ENCODE assay signal across 14 cellular contexts in the genomic region with DNA sequence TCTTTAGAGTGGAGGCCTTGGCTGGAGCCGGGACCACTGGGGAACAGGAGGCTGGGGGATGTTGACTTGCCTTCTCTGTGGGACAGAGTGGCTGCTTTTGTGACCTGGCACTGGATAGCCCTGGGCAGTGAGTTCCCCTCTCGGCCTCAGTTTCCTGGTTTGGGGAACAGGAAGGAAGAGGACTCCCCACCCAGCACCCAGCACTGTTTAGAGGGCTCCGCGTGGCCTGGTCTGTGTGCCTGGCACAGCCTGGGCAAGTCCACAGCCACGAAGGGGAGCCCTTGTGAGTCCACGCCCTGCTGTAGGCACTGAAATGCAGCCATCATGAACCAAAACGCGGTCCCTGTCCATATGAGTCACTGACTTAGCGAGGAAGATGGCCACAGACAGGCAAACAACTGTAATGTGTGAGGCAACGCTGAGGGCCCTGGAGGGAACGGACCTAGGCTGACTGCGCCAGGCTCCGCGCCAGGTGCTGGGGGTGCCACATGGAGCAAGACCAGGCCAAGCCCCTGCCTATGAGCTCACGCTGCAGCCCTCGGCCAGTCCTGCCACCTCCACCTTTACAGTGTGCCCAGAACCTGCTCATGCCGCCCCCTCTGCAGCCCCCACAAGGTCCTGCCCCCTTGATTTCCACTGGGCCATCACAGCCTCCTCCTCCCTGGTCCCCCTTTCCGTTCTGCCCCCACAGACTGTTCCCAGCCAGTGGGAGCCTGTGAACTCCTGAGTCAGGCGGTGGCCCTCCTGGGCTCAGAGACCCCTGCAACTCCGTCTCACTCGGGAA. TPM values are rescaled to one million over a fixed set of nuclear protein-coding genes. Genes with fewer than 3 reads are reported as not detected.
A peak's percentile ranks its signal among the peaks of the same experiment; 100 is the strongest.
DNase-seq lines count a peak whose midpoint lies in the region; ATAC-seq and TF ChIP-seq lines count a peak whose summit lies in the region.
"Had no signal": no experiment of that assay in that cellular context is flagged by ENCODE, and none has a peak within 500 bp of the region (broad histone marks: within the 10 kb centered on the region; RNA-seq: fewer than 3 reads in every experiment).

No MANE protein-coding gene starts in this region.

- H3K4me1 Mint-ChIP-seq in stimulated activated effector memory CD8-positive, alpha-beta T cell treated with anti-CD3 and anti-CD28 coated beads, Interleukin-12 subunit alpha, Interleukin-12 subunit beta, amount 100 ng/mL, for 72 hours = peaks cover 46% of the 10 kb centered on the region

- H3K36me3 ChIP-seq in right atrium auricular region (no peaks in the 10 kb centered on the region), muscle layer of colon (ENCODE audit: insufficient read depth, low read length) (no peaks in the 10 kb centered on the region), vagina (no peaks in the 10 kb centered on the region)

- 78% methylated on average over 21 of the region's 21 CpGs for WGBS in right cardiac atrium

- H3K4me3 ChIP-seq in right cardiac atrium (ENCODE audit: low read length) (no peak overlapping the region), right atrium auricular region (no peak overlapping the region), muscle layer of colon (ENCODE audit: low read depth in 1 of 2, low read length in 2 of 2) (no peak overlapping the region), vagina (no peak overlapping the region)

- H3K9me3 Mint-ChIP-seq in stimulated activated effector memory CD8-positive, alpha-beta T cell treated with anti-CD3 and anti-CD28 coated beads, Interleukin-12 subunit alpha, Interleukin-12 subunit beta, amount 100 ng/mL, for 72 hours = no peaks in the 10 kb centered on the region

- peaks cover 5% of the 10 kb centered on the region for H3K36me3 Mint-ChIP-seq in stimulated activated effector memory CD8-positive, alpha-beta T cell treated with anti-CD3 and anti-CD28 coated beads, Interleukin-12 subunit alpha, Interleukin-12 subunit beta, amount 100 ng/mL, for 72 hours

- H3K27ac ChIP-seq in right cardiac atrium (ENCODE audit: low read length) (no peak overlapping the region), right atrium auricular region (no peak overlapping the region), epithelial cell of prostate (peak overlapping the region; percentile 72), muscle layer of colon (ENCODE audit: low read depth, low read length) (peak overlapping the region; percentile 70), vagina (peak overlapping the region; percentile 53)

- intact Hi-C loops in right cardiac atrium (cut with DNase I) = no loop called here
- intact Hi-C loops in vagina (cut with DNase I) = no loop called here

- TF ChIP-seq POLR2A in vagina (IDR thresholded peaks at IDR 0.05) = no peak

- DNase-seq in right cardiac atrium (peak in 1 of 3 donors; percentile 57), right atrium auricular region (ENCODE audit: low spot score) (no peak), epithelial cell of prostate (ENCODE audit: low read depth, low spot score) (peak; percentile 36), vagina (ENCODE audit: extremely low spot score in 2 of 2) (no peak), DMS79 (lab: John Stamatoyannopoulos, UW) (no peak), activated gamma-delta T cell treated with Interleukin-2 at 50 U/mL for 16 hours (no peak)
- no peak for DNase-seq in stimulated activated effector memory CD8-positive, alpha-beta T cell treated with anti-CD3 and anti-CD28 coated beads, Interleukin-12 subunit alpha, Interleukin-12 subunit beta, amount 100 ng/mL, for 72 hours (ENCODE audit: low spot score in 2 of 2)
- DNase-seq: activated CD8-positive, alpha-beta memory T cell treated with anti-CD3 and anti-CD28 coated beads, Interleukin-2, amount 50 U/mL, for 48 hours; amygdala; kidney glomerular epithelial cell; RPMI8226; stimulated activated CD4-positive, alpha-beta T cell treated with anti-CD3 and anti-CD28 coated beads, Interleukin-4, amount 100 ng/mL, for 24 hours had no signal

- H3K27ac Mint-ChIP-seq in stimulated activated effector memory CD8-positive, alpha-beta T cell treated with anti-CD3 and anti-CD28 coated beads, Interleukin-12 subunit alpha, Interleukin-12 subunit beta, amount 100 ng/mL, for 72 hours = no peak overlapping the region

- no peak overlapping the region for H3K9ac ChIP-seq in muscle layer of colon (ENCODE audit: low read length)

- ATAC-seq in right cardiac atrium = peak; percentile 10 to 14
- no peak for ATAC-seq in stimulated activated effector memory CD8-positive, alpha-beta T cell treated with anti-CD3 and anti-CD28 coated beads, Interleukin-12 subunit alpha, Interleukin-12 subunit beta, amount 100 ng/mL, for 72 hours

- no peak overlapping the region for H3K4me3 Mint-ChIP-seq in stimulated activated effector memory CD8-positive, alpha-beta T cell treated with anti-CD3 and anti-CD28 coated beads, Interleukin-12 subunit alpha, Interleukin-12 subunit beta, amount 100 ng/mL, for 72 hours

- H3K27me3 ChIP-seq in right cardiac atrium (ENCODE audit: control insufficient read depth, insufficient read depth) (no peaks in the 10 kb centered on the region), right atrium auricular region (no peaks in the 10 kb centered on the region), muscle layer of colon (ENCODE audit: control insufficient read depth in 1 of 2, insufficient read depth in 2 of 2, low read length in 2 of 2) (no peaks in the 10 kb centered on the region), vagina (no peaks in the 10 kb centered on the region)

- H3K9me3 ChIP-seq in right cardiac atrium (ENCODE audit: control insufficient read depth, low read length) = no peaks in the 10 kb centered on the region
- no peaks in the 10 kb centered on the region for H3K9me3 ChIP-seq in right atrium auricular region
- no peaks in the 10 kb centered on the region for H3K9me3 ChIP-seq in muscle layer of colon (ENCODE audit: low read length)
- no peaks in the 10 kb centered on the region for H3K9me3 ChIP-seq in vagina

- TF ChIP-seq CTCF in right atrium auricular region (IDR thresholded peaks at IDR 0.05) (no peak), vagina (IDR thresholded peaks at IDR 0.05) (no peak)

- H3K4me1 ChIP-seq in right cardiac atrium (ENCODE audit: control insufficient read depth, insufficient read depth, low read length) (peaks cover 6% of the 10 kb centered on the region), right atrium auricular region (peaks cover 0 to 43% of the 10 kb centered on the region in 2 donors), muscle layer of colon (ENCODE audit: insufficient read depth, low read length) (peaks cover 47% of the 10 kb centered on the region), vagina (peaks cover 70% of the 10 kb centered on the region)

RNA-seq across cellular contexts. Expression of gene PAK4, which starts 35.5 kb away (rescaled TPM):
- total RNA-seq in right cardiac atrium = 10 to 100 TPM; 19.9 to 24.4 (median 21.7) TPM
- polyA plus RNA-seq in right cardiac atrium = 15.1 TPM
- total RNA-seq in right atrium auricular region = 10 to 100 TPM; 11.2 to 13.7 TPM
- total RNA-seq in vagina = 19.4 TPM

RNA-seq across cellular contexts. Expression of gene NCCRP1, which starts 35.7 kb away (rescaled TPM):
- total RNA-seq in right cardiac atrium (not detected), right atrium auricular region (not detected), vagina (41.7 TPM)
- polyA plus RNA-seq in right cardiac atrium = not detected

RNA-seq across cellular contexts. Expression of gene SYCN, which starts 43.0 kb away (rescaled TPM):
- total RNA-seq in right cardiac atrium = not detected
- polyA plus RNA-seq in right cardiac atrium = not detected
- total RNA-seq in right atrium auricular region = not detected
- not detected for total RNA-seq in vagina
- total RNA-seq: Daoy had no signal

Comparison
In these comparisons a context has a peak if more than half of its experiments do, and no peak if none do; other contexts are left out.
1. H3K27ac ChIP-seq: peak in epithelial cell of prostate (single experiment), muscle layer of colon (single experiment) and vagina (single experiment); none in right cardiac atrium (single experiment) and right atrium auricular region (0 of 2).
2. RNA of gene NCCRP1, which starts 35.7 kb away (total RNA-seq): 41.7 TPM in vagina (single experiment); not detected in right atrium auricular region and not detected in right cardiac atrium; every median in the first group is over 10 times any median in the second.